In genomic region chr10:132942740-132943554, GRCh38 we compare ENCODE assay signal across 8 cellular contexts. TPM values are rescaled to one million over a fixed set of nuclear protein-coding genes. Genes with fewer than 3 reads are reported as not detected.
DNase-seq lines count a peak whose midpoint lies in the region; ATAC-seq and TF ChIP-seq lines count a peak whose summit lies in the region.

No MANE protein-coding gene starts in this region.

- H3K9me3 Mint-ChIP-seq in T-helper 2 cell treated with Interferon-gamma antibody and Interleukin-4, amounts not matched to agents 5 μg/mL and 100 μg/mL, for 36 hours = no peaks in the 10 kb centered on the region
- H3K9me3 Mint-ChIP-seq in memory B cell = peaks cover 2% of the 10 kb centered on the region

- H3K27ac ChIP-seq in coronary artery (no peak overlapping the region), transverse colon (no peak overlapping the region)

- no peaks in the 10 kb centered on the region for H3K36me3 ChIP-seq in transverse colon

- H3K27me3 Mint-ChIP-seq in T-helper 2 cell treated with Interferon-gamma antibody and Interleukin-4, amounts not matched to agents 5 μg/mL and 100 μg/mL, for 36 hours (ENCODE audit: low read depth) = peaks cover 27% of the 10 kb centered on the region
- H3K27me3 Mint-ChIP-seq in memory B cell = peaks cover 33% of the 10 kb centered on the region

- WGBS in transverse colon (ENCODE audit: low coverage in 1 of 2), 2 donors = 41 to 50% methylated on average over 2 to 57 of the region's 60 CpGs

- H3K36me3 Mint-ChIP-seq in T-helper 2 cell treated with Interferon-gamma antibody and Interleukin-4, amounts not matched to agents 5 μg/mL and 100 μg/mL, for 36 hours (ENCODE audit: low read depth) = no peaks in the 10 kb centered on the region
- no peaks in the 10 kb centered on the region for H3K36me3 Mint-ChIP-seq in memory B cell

- no peak for TF ChIP-seq CTCF in coronary artery (IDR thresholded peaks at IDR 0.05)
- no peak for TF ChIP-seq CTCF in transverse colon (IDR thresholded peaks at IDR 0.05)

- peaks cover 56% of the 10 kb centered on the region for H3K27me3 ChIP-seq in transverse colon

- no peak for TF ChIP-seq POLR2A in transverse colon (IDR thresholded peaks at IDR 0.05)

- peak overlapping the region; percentile 61 for H3K4me3 Mint-ChIP-seq in T-helper 2 cell treated with Interferon-gamma antibody and Interleukin-4, amounts not matched to agents 5 μg/mL and 100 μg/mL, for 36 hours
- H3K4me3 Mint-ChIP-seq in memory B cell = peak overlapping the region; percentile 74

- no peaks in the 10 kb centered on the region for H3K9me3 ChIP-seq in transverse colon

- peaks cover 4 to 12% (median 9%) of the 10 kb centered on the region in 4 donors for H3K4me1 ChIP-seq in transverse colon

- no peak overlapping the region for H3K27ac Mint-ChIP-seq in T-helper 2 cell treated with Interferon-gamma antibody and Interleukin-4, amounts not matched to agents 5 μg/mL and 100 μg/mL, for 36 hours
- no peak overlapping the region for H3K27ac Mint-ChIP-seq in memory B cell

- H3K4me3 ChIP-seq in coronary artery (peak overlapping the region; percentile 63), transverse colon (peak overlapping the region in 3 of 4 donors; percentile 22 to 59 (median 37))

- intact Hi-C loops in transverse colon (cut with DNase I; ENCODE audit: low total_unique reads) = no loop called here

- in situ Hi-C loops in transverse colon (cut with MboI; ENCODE audit: low pct_ligation_motif_present in 1 of 4, low pct_unique_long_range_greater_than_20kb in 1 of 4, low sequenced_read_pairs in 3 of 4) = loop anchor here in 2 of 4 donors (25.0 kb wide), 1 partner anchor 169 kb away; no protein-coding TSS in a partner anchor

- TF ChIP-seq EP300 in transverse colon (IDR thresholded peaks at IDR 0.05; ENCODE audit: low read depth) = no peak

- DNase-seq in T-helper 2 cell treated with Interferon-gamma antibody and Interleukin-4, amounts not matched to agents 5 μg/mL and 100 μg/mL, for 36 hours (ENCODE audit: low spot score) = no peak
- DNase-seq in T-helper 2 cell (no peak), coronary artery (ENCODE audit: low spot score) (no peak), memory B cell (ENCODE audit: low spot score in 2 of 2) (no peak), transverse colon (no peak), COR-L47 (lab: John Stamatoyannopoulos, UW) (no peak)

- no peaks in the 10 kb centered on the region for H3K4me1 Mint-ChIP-seq in T-helper 2 cell treated with Interferon-gamma antibody and Interleukin-4, amounts not matched to agents 5 μg/mL and 100 μg/mL, for 36 hours (ENCODE audit: low read depth)
- H3K4me1 Mint-ChIP-seq in memory B cell = peaks cover 16% of the 10 kb centered on the region

- peak; percentile 8 for ATAC-seq in memory B cell (ENCODE audit: low read depth)
- no peak for ATAC-seq in GM18870 (IDR thresholded peaks at IDR 0.05; ENCODE audit: unreplicated experiment)
- ATAC-seq in GM18517 (IDR thresholded peaks at IDR 0.05; ENCODE audit: unreplicated experiment) = no peak

RNA-seq across cellular contexts. Expression of gene CFAP46, which starts 0.6 kb away (rescaled TPM):
- total RNA-seq in transverse colon = not detected
